11 cellular contexts compared by ENCODE assay signal in the genomic region with DNA sequence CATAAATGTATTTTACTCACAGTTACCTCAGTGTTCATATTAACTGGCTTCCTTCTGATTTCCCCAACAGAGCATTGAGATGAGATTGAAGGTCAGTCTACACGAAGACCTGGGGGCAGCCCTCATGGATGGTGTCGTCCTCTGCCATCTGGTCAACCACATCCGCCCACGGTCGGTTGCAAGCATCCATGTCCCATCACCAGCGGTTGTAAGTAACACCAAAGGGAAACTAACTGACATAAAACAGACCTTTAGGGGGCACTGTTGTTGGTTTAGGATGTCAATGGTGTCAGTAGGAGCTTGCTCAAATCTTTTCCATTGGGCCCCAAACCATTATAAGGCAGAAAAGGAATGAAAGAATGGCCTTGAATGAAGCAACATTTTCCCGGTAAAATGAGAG.
DNase-seq lines count a peak whose midpoint lies in the region; ATAC-seq, FAIRE-seq and TF ChIP-seq lines count a peak whose summit lies in the region.
"Had no signal": no experiment of that assay in that cellular context is flagged by ENCODE, and none has a peak within 500 bp of the region (broad histone marks: within the 10 kb centered on the region; RNA-seq: fewer than 3 reads in every experiment).

No MANE protein-coding gene starts in this region.

- CTCF ChIA-PET in Panc1 (lab: Charles Lee): no interaction called here

- BruUV-seq in Panc1 (replicated peaks; lab: Mats Ljungman, UMichigan): no TSS peak

- DNase-seq in CD1c-positive myeloid dendritic cell (ENCODE audit: extremely low spot score) (peak; percentile 25), GM12892 (ENCODE audit: insufficient read length) (no peak), Panc1 (ENCODE audit: low read depth, low spot score) (no peak), iPS DF 4.7 (ENCODE audit: extremely low read depth, low spot score) (peak; percentile 30), NCI-H345 treated with DMSO at 0.1 percent for 48 hours (lab: John Stamatoyannopoulos, UW; ENCODE audit: unreplicated experiment) (no peak)
- DNase-seq: Right ventricle myocardium superior had no signal

- no peaks in the 10 kb centered on the region for H3K4me1 ChIP-seq in Panc1 (ENCODE audit: control insufficient read depth, insufficient read depth, low read length)
- H3K4me1 ChIP-seq: prostate gland had no signal

- no peak overlapping the region for H3K4me3 ChIP-seq in Panc1 (ENCODE audit: low read depth in 2 of 2, low read length in 2 of 2)
- H3K4me3 ChIP-seq: hepatocyte, prostate gland had no signal

- no peaks in the 10 kb centered on the region for H3K9me3 ChIP-seq in Panc1 (ENCODE audit: control insufficient read depth, insufficient read depth, low read depth, low read length)
- H3K9me3 ChIP-seq: prostate gland had no signal

- no peaks in the 10 kb centered on the region; the same call in 1 of the 2 replicates for H3K36me3 ChIP-seq in Panc1 (ENCODE audit: control insufficient read depth, insufficient read depth, low read length)

- intact Hi-C loops in Panc1 (cut with micrococcal nuclease; ENCODE audit: unreplicated experiment): no loop called here

- POLR2A ChIA-PET in Panc1 (lab: Charles Lee): no interaction called here

- in situ Hi-C loops in Panc1 (cut with HindIII; ENCODE audit: low pct_unique_long_range_greater_than_20kb, low sequenced_read_pairs): no loop called here

- H3K27me3 ChIP-seq in Panc1 (ENCODE audit: control insufficient read depth, insufficient read depth, low read length): no peaks in the 10 kb centered on the region
- H3K27me3 ChIP-seq: hepatocyte had no signal

- H3K27ac ChIP-seq in Panc1 (ENCODE audit: low read length): no peak overlapping the region
- H3K27ac ChIP-seq: hepatocyte, prostate gland had no signal

- TF ChIP-seq POLR2A in GM12892 (IDR thresholded peaks at IDR 0.05; ENCODE audit: low read depth, low read length): no peak

- ATAC-seq in Panc1 (no peak), GM21825 (IDR thresholded peaks at IDR 0.05; ENCODE audit: unreplicated experiment) (no peak), HG03520 (IDR thresholded peaks at IDR 0.05; ENCODE audit: unreplicated experiment) (no peak), HG03565 (IDR thresholded peaks at IDR 0.05; ENCODE audit: unreplicated experiment) (no peak)

- peak; percentile 84 for FAIRE-seq in GM12892 (lab: Jason Lieb, UNC)

- peak; percentile 42 for TF ChIP-seq CTCF in Panc1 (IDR thresholded peaks at IDR 0.05)

Comparison
In these comparisons a context has a peak if more than half of its experiments do, and no peak if none do; other contexts are left out.
1. DNase-seq: peak in CD1c-positive myeloid dendritic cell (single experiment) and iPS DF 4.7 (single experiment); none in GM12892 (single experiment), Panc1 (single experiment) and NCI-H345 treated with DMSO at 0.1 percent for 48 hours (single experiment).